1 cellular context compared by ENCODE assay signal in the genomic region with DNA sequence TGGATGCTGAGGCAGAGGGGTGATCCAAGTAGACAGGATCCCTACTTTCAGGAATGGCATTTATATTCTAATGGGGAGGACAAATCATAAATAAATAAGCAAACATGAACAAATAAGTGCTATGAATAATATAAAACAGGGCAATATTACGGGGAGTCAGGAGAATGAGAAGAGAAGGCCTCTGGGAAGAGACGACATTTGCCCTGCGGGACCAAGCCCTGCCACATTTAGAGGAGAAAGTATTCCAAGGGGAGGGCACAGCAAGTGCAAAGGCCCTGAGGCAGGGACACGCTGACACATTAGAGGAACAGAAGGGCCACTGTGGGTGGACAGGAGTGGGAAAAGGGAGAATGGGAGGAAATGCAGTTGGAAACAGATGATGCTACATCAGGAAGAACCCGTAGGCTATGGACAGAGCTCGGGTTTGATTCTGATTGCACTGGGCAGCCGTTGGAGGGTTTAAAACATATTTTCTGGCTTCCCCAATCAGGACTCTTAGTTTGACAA.
A peak's percentile ranks its signal among the peaks of the same experiment; 100 is the strongest.
TF ChIP-seq lines count a peak whose summit lies in the region.

No MANE protein-coding gene starts in this region.

TF ChIP-seq in H1, 55 proteins besides CTCF, POLR2A, EP300 and RAD21:
- TF ChIP-seq BRCA1 (IDR thresholded peaks at IDR 0.05; ENCODE audit: low read depth, low read length) (no peak), KDM1A (IDR thresholded peaks at IDR 0.05; ENCODE audit: borderline replicate concordance, low read length) (peak; percentile 58; the same call in 1 of the 2 replicates), SAP30 (IDR thresholded peaks at IDR 0.05; ENCODE audit: insufficient read depth, insufficient replicate concordance, low read length) (no peak)
